In genomic region chr13:75489502-75490263, GRCh38 we compare ENCODE assay signal across 1 cellular context.
TF ChIP-seq lines count a peak whose summit lies in the region.

No MANE protein-coding gene starts in this region.

TF ChIP-seq in HEK293, 187 proteins besides CTCF, POLR2A, EP300 and RAD21 (continued from another document):
- TF ChIP-seq KLF17 (tag by site-specific recombination; IDR thresholded peaks at IDR 0.05): no peak
- TF ChIP-seq SCRT2 (tag by site-specific recombination; IDR thresholded peaks at IDR 0.05): no peak
- TF ChIP-seq ZNF26 (tag by site-specific recombination; IDR thresholded peaks at IDR 0.05): no peak
TF ChIP-seq in HEK293: peak in this region for 17.
